ENCODE assay signal across 1 cellular context in the genomic region with DNA sequence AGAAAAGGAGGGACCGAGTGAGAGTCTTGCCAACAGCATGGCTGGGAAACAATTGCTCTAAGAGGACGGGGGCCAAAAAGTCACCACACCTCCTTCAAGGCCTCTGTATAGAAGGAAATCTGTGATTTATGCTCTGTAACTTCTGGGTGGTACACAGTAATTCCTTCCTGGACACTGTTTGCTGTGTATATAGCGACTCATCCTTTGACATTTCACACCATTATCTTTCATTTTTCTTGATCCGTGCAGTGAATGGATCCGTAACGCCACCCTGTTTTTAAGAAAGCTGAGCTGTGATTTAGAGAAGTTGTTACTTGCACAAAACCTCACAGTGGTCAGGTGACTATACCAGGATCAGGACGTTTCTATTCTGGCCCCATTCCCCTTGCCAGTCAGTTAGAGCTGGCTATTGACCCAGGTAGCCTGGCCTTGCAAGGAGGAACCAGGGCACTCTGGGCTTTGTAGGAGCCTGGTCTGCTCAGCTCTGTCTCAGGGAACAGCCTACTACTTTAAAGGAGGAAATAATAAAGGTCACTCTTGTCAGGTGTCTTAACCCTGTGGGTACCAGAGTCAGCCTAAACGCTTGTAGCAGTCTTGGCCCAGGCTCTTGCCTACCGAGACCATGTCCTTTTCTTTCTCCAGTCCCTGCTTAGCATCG.
TF ChIP-seq lines count a peak whose summit lies in the region.

No MANE protein-coding gene starts in this region.

TF ChIP-seq in GM23338, 12 proteins besides CTCF, POLR2A, EP300 and RAD21 (continued from another document):
- TF ChIP-seq, protein P1, sequence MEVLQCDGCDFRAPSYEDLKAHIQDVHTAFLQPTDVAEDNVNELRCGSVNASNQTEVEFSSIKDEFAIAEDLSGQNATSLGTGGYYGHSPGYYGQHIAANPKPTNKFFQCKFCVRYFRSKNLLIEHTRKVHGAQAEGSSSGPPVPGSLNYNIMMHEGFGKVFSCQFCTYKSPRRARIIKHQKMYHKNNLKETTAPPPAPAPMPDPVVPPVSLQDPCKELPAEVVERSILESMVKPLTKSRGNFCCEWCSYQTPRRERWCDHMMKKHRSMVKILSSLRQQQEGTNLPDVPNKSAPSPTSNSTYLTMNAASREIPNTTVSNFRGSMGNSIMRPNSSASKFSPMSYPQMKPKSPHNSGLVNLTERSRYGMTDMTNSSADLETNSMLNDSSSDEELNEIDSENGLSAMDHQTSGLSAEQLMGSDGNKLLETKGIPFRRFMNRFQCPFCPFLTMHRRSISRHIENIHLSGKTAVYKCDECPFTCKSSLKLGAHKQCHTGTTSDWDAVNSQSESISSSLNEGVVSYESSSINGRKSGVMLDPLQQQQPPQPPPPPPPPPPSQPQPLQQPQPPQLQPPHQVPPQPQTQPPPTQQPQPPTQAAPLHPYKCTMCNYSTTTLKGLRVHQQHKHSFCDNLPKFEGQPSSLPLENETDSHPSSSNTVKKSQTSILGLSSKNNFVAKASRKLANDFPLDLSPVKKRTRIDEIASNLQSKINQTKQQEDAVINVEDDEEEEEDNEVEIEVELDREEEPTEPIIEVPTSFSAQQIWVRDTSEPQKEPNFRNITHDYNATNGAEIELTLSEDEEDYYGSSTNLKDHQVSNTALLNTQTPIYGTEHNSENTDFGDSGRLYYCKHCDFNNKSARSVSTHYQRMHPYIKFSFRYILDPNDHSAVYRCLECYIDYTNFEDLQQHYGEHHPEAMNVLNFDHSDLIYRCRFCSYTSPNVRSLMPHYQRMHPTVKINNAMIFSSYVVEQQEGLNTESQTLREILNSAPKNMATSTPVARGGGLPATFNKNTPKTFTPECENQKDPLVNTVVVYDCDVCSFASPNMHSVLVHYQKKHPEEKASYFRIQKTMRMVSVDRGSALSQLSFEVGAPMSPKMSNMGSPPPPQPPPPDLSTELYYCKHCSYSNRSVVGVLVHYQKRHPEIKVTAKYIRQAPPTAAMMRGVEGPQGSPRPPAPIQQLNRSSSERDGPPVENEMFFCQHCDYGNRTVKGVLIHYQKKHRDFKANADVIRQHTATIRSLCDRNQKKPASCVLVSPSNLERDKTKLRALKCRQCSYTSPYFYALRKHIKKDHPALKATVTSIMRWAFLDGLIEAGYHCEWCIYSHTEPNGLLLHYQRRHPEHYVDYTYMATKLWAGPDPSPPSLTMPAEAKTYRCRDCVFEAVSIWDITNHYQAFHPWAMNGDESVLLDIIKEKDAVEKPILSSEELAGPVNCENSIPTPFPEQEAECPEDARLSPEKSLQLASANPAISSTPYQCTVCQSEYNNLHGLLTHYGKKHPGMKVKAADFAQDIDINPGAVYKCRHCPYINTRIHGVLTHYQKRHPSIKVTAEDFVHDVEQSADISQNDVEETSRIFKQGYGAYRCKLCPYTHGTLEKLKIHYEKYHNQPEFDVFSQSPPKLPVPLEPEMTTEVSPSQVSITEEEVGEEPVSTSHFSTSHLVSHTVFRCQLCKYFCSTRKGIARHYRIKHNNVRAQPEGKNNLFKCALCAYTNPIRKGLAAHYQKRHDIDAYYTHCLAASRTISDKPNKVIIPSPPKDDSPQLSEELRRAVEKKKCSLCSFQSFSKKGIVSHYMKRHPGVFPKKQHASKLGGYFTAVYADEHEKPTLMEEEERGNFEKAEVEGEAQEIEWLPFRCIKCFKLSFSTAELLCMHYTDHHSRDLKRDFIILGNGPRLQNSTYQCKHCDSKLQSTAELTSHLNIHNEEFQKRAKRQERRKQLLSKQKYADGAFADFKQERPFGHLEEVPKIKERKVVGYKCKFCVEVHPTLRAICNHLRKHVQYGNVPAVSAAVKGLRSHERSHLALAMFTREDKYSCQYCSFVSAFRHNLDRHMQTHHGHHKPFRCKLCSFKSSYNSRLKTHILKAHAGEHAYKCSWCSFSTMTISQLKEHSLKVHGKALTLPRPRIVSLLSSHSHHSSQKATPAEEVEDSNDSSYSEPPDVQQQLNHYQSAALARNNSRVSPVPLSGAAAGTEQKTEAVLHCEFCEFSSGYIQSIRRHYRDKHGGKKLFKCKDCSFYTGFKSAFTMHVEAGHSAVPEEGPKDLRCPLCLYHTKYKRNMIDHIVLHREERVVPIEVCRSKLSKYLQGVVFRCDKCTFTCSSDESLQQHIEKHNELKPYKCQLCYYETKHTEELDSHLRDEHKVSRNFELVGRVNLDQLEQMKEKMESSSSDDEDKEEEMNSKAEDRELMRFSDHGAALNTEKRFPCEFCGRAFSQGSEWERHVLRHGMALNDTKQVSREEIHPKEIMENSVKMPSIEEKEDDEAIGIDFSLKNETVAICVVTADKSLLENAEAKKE (CRISPR knock-in tag; IDR thresholded peaks at IDR 0.05): no peak
- TF ChIP-seq STAT1 (IDR thresholded peaks at IDR 0.05; ENCODE audit: unreplicated experiment) (no peak), ZNF114 (CRISPR knock-in tag; IDR thresholded peaks at IDR 0.05) (no peak)
